Comparison of ENCODE assay signal across 17 cellular contexts in genomic region chr19:28299649-28300048, GRCh38.
DNase-seq lines count a peak whose midpoint lies in the region; ATAC-seq, FAIRE-seq and TF ChIP-seq lines count a peak whose summit lies in the region.
"Had no signal": no experiment of that assay in that cellular context is flagged by ENCODE, and none has a peak within 500 bp of the region (broad histone marks: within the 10 kb centered on the region; RNA-seq: fewer than 3 reads in every experiment).

No MANE protein-coding gene starts in this region.

- H4K20me1 ChIP-seq in BLaER1 = no peaks in the 10 kb centered on the region
- H4K20me1 ChIP-seq in H1 (replicated peaks in 1 of 2; ENCODE audit: control insufficient read depth in 1 of 2, insufficient read depth in 2 of 2, low read length in 2 of 2) = no peaks in the 10 kb centered on the region

- H2AFZ ChIP-seq in H1 (ENCODE audit: low read length) (no peak overlapping the region), neuronal stem cell (ENCODE audit: low read length) (no peak overlapping the region)

- H3K23ac ChIP-seq in H1 (ENCODE audit: insufficient read length) (no peak overlapping the region), neuronal stem cell (ENCODE audit: low read depth, low read length, poor library complexity) (peak overlapping the region; percentile 67)

- H4K91ac ChIP-seq in H1 (replicated peaks; ENCODE audit: insufficient read length, low read length) = peak overlapping the region; percentile 27
- H4K91ac ChIP-seq in neuronal stem cell (ENCODE audit: low read depth, low read length, poor library complexity) = no peak overlapping the region

- CTCF ChIA-PET in HEK293 (lab: Yijun Ruan, JAX) = interaction anchor here (0.6 to 1.4 kb wide), 5 partner anchors 26 to 389 kb away, joined by 3 to 6 read pairs (median 3); no protein-coding TSS in a partner anchor
- CTCF ChIA-PET in H1 (lab: Charles Lee; ENCODE audit: partially characterized antibody) = interaction anchor here (1.1 to 3.3 kb wide), 5 partner anchors 9 to 59 kb away, joined by 3 to 28 read pairs (median 4); no protein-coding TSS in a partner anchor

- no peaks in the 10 kb centered on the region for H3K36me3 ChIP-seq in BLaER1
- H3K36me3 ChIP-seq in HEK293 (ENCODE audit: control insufficient read depth in 2 of 2, insufficient read depth in 1 of 2, low read length in 2 of 2) = no peaks in the 10 kb centered on the region
- no peaks in the 10 kb centered on the region for H3K36me3 ChIP-seq in H1 (ENCODE audit: control insufficient read depth in 2 of 4, insufficient read depth in 4 of 4, low read length in 3 of 4)
- no peaks in the 10 kb centered on the region for H3K36me3 ChIP-seq in neuronal stem cell (replicated peaks in 1 of 2; ENCODE audit: control insufficient read depth in 2 of 2, insufficient read depth in 2 of 2, low read length in 2 of 2)

- H2AK5ac ChIP-seq in H1 (ENCODE audit: low read depth, low read length) (no peak overlapping the region), neuronal stem cell (ENCODE audit: low read depth, low read length) (no peak overlapping the region)

- H4K5ac ChIP-seq in H1 (ENCODE audit: insufficient read length, low read depth, low read length) = peak overlapping the region; percentile 11

- POLR2A ChIA-PET in HEK293 (lab: Yijun Ruan, JAX) (no interaction called here), H1 (lab: Charles Lee; ENCODE audit: partially characterized antibody) (no interaction called here)

- H2BK15ac ChIP-seq in H1 (ENCODE audit: low read length) (no peak overlapping the region), neuronal stem cell (ENCODE audit: low read length) (no peak overlapping the region)

- WGBS in H1 (ENCODE audit: extremely low coverage in 1 of 2, insufficient coverage in 1 of 2, insufficient read length in 1 of 2, insufficient replicate concordance in 2 of 2, low coverage in 1 of 2, low lambda C conversion rate in 2 of 2, missing lambda C conversion rate in 1 of 2), 2 experiments = 64% methylated on average over 5 of the region's 7 CpGs; no CpG with 5 or more reads in 1 of the 2 experiments
- no CpG with 5 or more reads among the region's 7 CpGs for WGBS in neuronal stem cell (ENCODE audit: extremely low coverage in 2 of 2, insufficient read length in 2 of 2, insufficient replicate concordance in 1 of 2), 2 donors

- FAIRE-seq in H1 (lab: Jason Lieb, UNC) = no peak
- FAIRE-seq: GM12891, HTR-8/SVneo had no signal

- no peak for TF ChIP-seq CTCF in HEK293 (tag by site-specific recombination; IDR thresholded peaks at IDR 0.05)
- TF ChIP-seq CTCF in H1 (IDR thresholded peaks at IDR 0.05; ENCODE audit: control extremely low read depth in 1 of 3, insufficient read depth in 1 of 3, low read depth in 1 of 3, low read length in 3 of 3) = no peak

- TF ChIP-seq POLR2A in H1 (IDR thresholded peaks at IDR 0.05; ENCODE audit: control extremely low read depth in 1 of 2, low read depth in 2 of 2, low read length in 2 of 2) = no peak

- H4K8ac ChIP-seq in H1 (ENCODE audit: extremely low read depth, insufficient read depth, low read length) (no peak overlapping the region), neuronal stem cell (ENCODE audit: low read depth, low read length) (no peak overlapping the region)

- H3K4me1 ChIP-seq in BLaER1 (peaks cover 86% of the 10 kb centered on the region), HEK293 (ENCODE audit: control insufficient read depth, insufficient read depth, low read length) (no peaks in the 10 kb centered on the region), H1 (replicated peaks in 1 of 4; ENCODE audit: control insufficient read depth in 3 of 4, insufficient read depth in 4 of 4, low read length in 3 of 4) (peaks cover 0 to 5% (median 2%) of the 10 kb centered on the region in 4 experiments; a peak in 3 of 7 replicates), neuronal stem cell (ENCODE audit: control insufficient read depth in 2 of 2, insufficient read depth in 1 of 2, low read depth in 1 of 2, low read length in 2 of 2) (peaks cover 0 to 4% of the 10 kb centered on the region in 2 donors)

- no peaks in the 10 kb centered on the region for H3K23me2 ChIP-seq in H1 (ENCODE audit: low read depth, low read length)

- no peaks in the 10 kb centered on the region for H3K79me2 ChIP-seq in H1 (ENCODE audit: control insufficient read depth in 1 of 2, insufficient read depth in 2 of 2, low read length in 2 of 2)

- no peaks in the 10 kb centered on the region for H3K79me1 ChIP-seq in H1 (ENCODE audit: low read depth, low read length)
- no peaks in the 10 kb centered on the region for H3K79me1 ChIP-seq in neuronal stem cell (ENCODE audit: low read depth, low read length)

- H3K27me3 ChIP-seq in BLaER1 (no peaks in the 10 kb centered on the region), H1 (replicated peaks in 1 of 4; ENCODE audit: control insufficient read depth in 3 of 4, extremely low read depth in 1 of 4, insufficient read depth in 3 of 4, low read length in 3 of 4) (no peaks in the 10 kb centered on the region), neuronal stem cell (ENCODE audit: control insufficient read depth in 3 of 3, insufficient read depth in 3 of 3, low read depth in 1 of 3, low read length in 3 of 3) (no peaks in the 10 kb centered on the region)

- H3K14ac ChIP-seq in H1 (ENCODE audit: insufficient read length) (no peak overlapping the region), neuronal stem cell (ENCODE audit: low read length) (no peak overlapping the region)

- H3K56ac ChIP-seq in H1 (replicated peaks; ENCODE audit: insufficient read length, low read depth, low read length) = no peak overlapping the region

- no peak overlapping the region for H3K4ac ChIP-seq in H1 (replicated peaks; ENCODE audit: insufficient read length, low read depth, low read length)
- no peak overlapping the region for H3K4ac ChIP-seq in neuronal stem cell (ENCODE audit: low read length)

- H3K18ac ChIP-seq in H1 (ENCODE audit: extremely low read depth, low read length) (peak overlapping the region; percentile 72; the same call in 1 of the 2 replicates), neuronal stem cell (ENCODE audit: low read length) (no peak overlapping the region)

- H3K9ac ChIP-seq in BLaER1 (no peak overlapping the region), H1 (replicated peaks in 1 of 4; ENCODE audit: extremely low read depth in 1 of 4, low read depth in 3 of 4, low read length in 3 of 4) (no peak overlapping the region), neuronal stem cell (ENCODE audit: low read depth, low read length, poor library complexity) (no peak overlapping the region)

- TF ChIP-seq RAD21 in H1 (IDR thresholded peaks at IDR 0.05 in 1 of 2, conservative IDR thresholded peaks at IDR 0.05 in 1 of 2; ENCODE audit: low read depth in 2 of 2, low read length in 2 of 2) = no peak

- H2BK12ac ChIP-seq in H1 (ENCODE audit: low read depth, low read length) (no peak overlapping the region; the same call in 1 of the 2 replicates), neuronal stem cell (ENCODE audit: low read length) (no peak overlapping the region)

- no peak overlapping the region for H2BK120ac ChIP-seq in H1 (replicated peaks; ENCODE audit: low read depth, low read length)
- H2BK120ac ChIP-seq in neuronal stem cell (ENCODE audit: low read depth, low read length) = peak overlapping the region; percentile 6

- H2BK5ac ChIP-seq in H1 (ENCODE audit: low read depth, low read length) (peak overlapping the region; percentile 38; the same call in 1 of the 2 replicates), neuronal stem cell (ENCODE audit: low read length) (no peak overlapping the region)

- H3K4me3 ChIP-seq in BLaER1 (no peak overlapping the region), HEK293 (ENCODE audit: low read depth, low read length) (no peak overlapping the region), H1 (ENCODE audit: extremely low read depth in 1 of 4, insufficient read depth in 2 of 4, low read depth in 3 of 4, low read length in 4 of 4) (no peak overlapping the region), neuronal stem cell (ENCODE audit: low read length in 2 of 2) (no peak overlapping the region)

- H3K9me3 ChIP-seq in BLaER1 (no peaks in the 10 kb centered on the region), HEK293 (ENCODE audit: control insufficient read depth, insufficient read depth, low read depth, low read length) (no peaks in the 10 kb centered on the region; the same call in 1 of the 2 replicates), H1 (ENCODE audit: insufficient read depth in 2 of 2, low read depth in 1 of 2, low read length in 1 of 2) (no peaks in the 10 kb centered on the region), neuronal stem cell (replicated peaks in 1 of 2; ENCODE audit: control insufficient read depth in 2 of 2, insufficient read depth in 1 of 2, low read depth in 1 of 2, low read length in 2 of 2) (no peaks in the 10 kb centered on the region)

- no peak overlapping the region; the same call in 1 of the 2 replicates for H2BK20ac ChIP-seq in H1 (ENCODE audit: low read length)

- H3K27ac ChIP-seq in BLaER1 (peak overlapping the region; percentile 45; the same call in 1 of the 2 replicates), HEK293 (ENCODE audit: extremely low read depth, low read depth, low read length) (no peak overlapping the region), H1 (ENCODE audit: low read depth, low read length) (no peak overlapping the region), neuronal stem cell (replicated peaks; ENCODE audit: low read length) (no peak overlapping the region)
- H3K27ac ChIP-seq: 22Rv1 had no signal

- H3K4me2 ChIP-seq in BLaER1 (peak overlapping the region; percentile 88), H1 (ENCODE audit: insufficient read depth in 1 of 2, low read depth in 2 of 2, low read length in 2 of 2) (no peak overlapping the region), neuronal stem cell (ENCODE audit: insufficient read depth, low read length, poor library complexity, severe bottlenecking) (no peak overlapping the region)

- no peak for DNase-seq in H1 (ENCODE audit: low read depth in 1 of 2, low spot score in 2 of 2)
- DNase-seq in neuronal stem cell (ENCODE audit: low spot score) = no peak
- DNase-seq in NCI-H2196 treated with DMSO at 0.1 percent for 48 hours (lab: John Stamatoyannopoulos, UW; ENCODE audit: unreplicated experiment) = no peak
- no peak for DNase-seq in activated CD4-positive, alpha-beta T cell treated with anti-CD3 and anti-CD28 coated beads, Interleukin-2, amount 50 U/mL, for 1 hour
- DNase-seq in stimulated activated CD8-positive, alpha-beta memory T cell treated with anti-CD3 and anti-CD28 coated beads, Interleukin-4, amount 100 ng/mL, for 48 hours = no peak
- DNase-seq: AML-193; C1 segment of cervical spinal cord; CD4-positive, alpha-beta T cell; DMS79; Kasumi-1; KBM-7 had no signal

- ATAC-seq in HG02763 (IDR thresholded peaks at IDR 0.05; ENCODE audit: unreplicated experiment) = no peak

- TF ChIP-seq EP300 in H1 (IDR thresholded peaks at IDR 0.05; ENCODE audit: borderline replicate concordance in 1 of 2, low read depth in 2 of 2, low read length in 2 of 2) = no peak

TF ChIP-seq in HEK293, 187 proteins besides CTCF, POLR2A, EP300 and RAD21 (continues in another document):
- TF ChIP-seq ZXDB (tag by site-specific recombination; IDR thresholded peaks at IDR 0.05) = no peak

TF ChIP-seq in H1, 55 proteins besides CTCF, POLR2A, EP300 and RAD21 (continues in another document):
- TF ChIP-seq FOSL1 (IDR thresholded peaks at IDR 0.05; ENCODE audit: insufficient read depth, low read depth, low read length) (no peak), SUZ12 (IDR thresholded peaks at IDR 0.05; ENCODE audit: low read length) (no peak), SP2 (IDR thresholded peaks at IDR 0.05; ENCODE audit: low read length) (no peak), RFX5 (IDR thresholded peaks at IDR 0.05; ENCODE audit: borderline replicate concordance, low read depth, low read length) (no peak)
